In the genomic region with DNA sequence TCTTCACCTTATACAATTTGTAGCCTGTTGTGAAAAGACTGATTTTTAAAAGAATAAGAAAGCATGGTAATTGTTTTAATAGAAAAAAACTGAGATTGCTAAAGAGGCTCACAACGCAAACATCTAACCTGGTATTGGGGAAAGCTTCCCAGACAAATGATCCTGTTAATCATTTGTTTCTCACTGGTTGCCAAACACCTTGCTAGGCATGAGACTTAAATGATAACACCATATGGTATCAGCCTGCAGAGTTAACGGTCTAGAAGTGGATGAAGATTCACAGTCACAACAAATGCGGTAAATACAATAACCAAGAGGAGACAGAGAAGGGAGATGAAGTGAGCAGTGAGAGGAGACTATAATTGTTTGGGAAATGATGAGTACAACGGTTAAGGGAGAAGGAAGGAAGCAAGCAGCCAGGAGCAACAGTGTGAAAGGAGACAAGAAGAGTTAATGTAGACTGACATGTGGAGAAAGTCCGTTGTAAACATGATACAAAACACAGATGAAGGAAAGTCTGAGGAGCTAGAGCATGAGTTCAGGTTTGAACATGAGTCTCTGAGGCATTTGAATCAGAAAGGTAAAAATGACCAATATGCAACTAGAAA, we compare ENCODE assay signal across 19 cellular contexts. TPM values are rescaled to one million over a fixed set of nuclear protein-coding genes. Genes with fewer than 3 reads are reported as not detected.
DNase-seq lines count a peak whose midpoint lies in the region; ATAC-seq and FAIRE-seq lines count a peak whose summit lies in the region.
"Had no signal": no experiment of that assay in that cellular context is flagged by ENCODE, and none has a peak within 500 bp of the region (broad histone marks: within the 10 kb centered on the region; RNA-seq: fewer than 3 reads in every experiment).

No MANE protein-coding gene starts in this region.

- no peak overlapping the region for H3K9ac ChIP-seq in Karpas-422 (ENCODE audit: low read length)

- DNase-seq in DMS 273 (lab: John Stamatoyannopoulos, UW; ENCODE audit: unreplicated experiment): peak; percentile 55
- DNase-seq in DMS 273 treated with DMSO at 0.1 percent for 48 hours (lab: John Stamatoyannopoulos, UW): no peak
- no peak for DNase-seq in Karpas-422
- peak; percentile 6 for DNase-seq in small intestine
- no peak for DNase-seq in stimulated activated CD4-positive, alpha-beta T cell treated with anti-CD3 and anti-CD28 coated beads, Interleukin-15, amount 100 ng/mL, for 24 hours
- DNase-seq in activated CD4-positive, alpha-beta T cell treated with anti-CD3 and anti-CD28 coated beads for 36 hours: no peak
- DNase-seq: cortex of kidney, EL, esophagus squamous epithelium, left colon, NCI-H1105, NCI-H446 treated with DMSO at 0.1 percent for 48 hours, posterior cingulate gyrus, stomach had no signal

- H3K4me1 Mint-ChIP-seq in activated CD4-positive, alpha-beta T cell treated with anti-CD3 and anti-CD28 coated beads for 36 hours: peaks cover 30% of the 10 kb centered on the region

- H3K36me3 ChIP-seq in Karpas-422 (ENCODE audit: insufficient read depth, low read length) (peaks cover 12% of the 10 kb centered on the region), ectodermal cell (ENCODE audit: control insufficient read depth, insufficient read depth, low read length) (no peaks in the 10 kb centered on the region), small intestine (ENCODE audit: control insufficient read depth in 2 of 2, insufficient read depth in 2 of 2, low read length in 2 of 2) (no peaks in the 10 kb centered on the region)
- H3K36me3 ChIP-seq: ascending aorta, esophagus squamous epithelium, stomach had no signal

- H3K4me3 ChIP-seq in Karpas-422 (ENCODE audit: low read length) (no peak overlapping the region), ectodermal cell (ENCODE audit: insufficient read depth, low read depth, low read length) (no peak overlapping the region), small intestine (ENCODE audit: low read depth in 1 of 2, low read length in 2 of 2) (no peak overlapping the region)
- H3K4me3 ChIP-seq: ascending aorta, esophagus squamous epithelium, stomach had no signal

- H3K9me3 ChIP-seq in Karpas-422 (ENCODE audit: low read length) (no peaks in the 10 kb centered on the region), ectodermal cell (ENCODE audit: control insufficient read depth, low read length) (no peaks in the 10 kb centered on the region), small intestine (ENCODE audit: control insufficient read depth, low read depth) (no peaks in the 10 kb centered on the region)
- H3K9me3 ChIP-seq: ascending aorta, esophagus squamous epithelium, stomach had no signal

- no peak overlapping the region for H3K4me2 ChIP-seq in Karpas-422 (ENCODE audit: low read depth, low read length, poor library complexity, severe bottlenecking)

- H3K4me1 ChIP-seq in Karpas-422 (ENCODE audit: low read length): peaks cover 23% of the 10 kb centered on the region
- peaks cover 18% of the 10 kb centered on the region for H3K4me1 ChIP-seq in ectodermal cell (ENCODE audit: control insufficient read depth, insufficient read depth, low read length)
- H3K4me1 ChIP-seq in small intestine (ENCODE audit: control insufficient read depth in 2 of 2, insufficient read depth in 1 of 2, low read depth in 1 of 2, low read length in 1 of 2): no peaks in the 10 kb centered on the region

- no peak for FAIRE-seq in small intestine (lab: Jason Lieb, UNC)

- H2AFZ ChIP-seq in Karpas-422 (ENCODE audit: low read length): no peak overlapping the region

- intact Hi-C loops in activated CD4-positive, alpha-beta T cell treated with anti-CD3 and anti-CD28 coated beads for 36 hours (cut with DNase I, micrococcal nuclease): loop anchor here in 1 of 2 experiments (5.0 kb wide), 1 partner anchor 247 kb away; no protein-coding TSS in a partner anchor

- no peak for ATAC-seq in activated CD4-positive, alpha-beta T cell treated with anti-CD3 and anti-CD28 coated beads for 36 hours
- ATAC-seq in GM21528 (IDR thresholded peaks at IDR 0.05; ENCODE audit: low FRiP score, unreplicated experiment): no peak
- ATAC-seq: left colon had no signal

- H3K27ac Mint-ChIP-seq in activated CD4-positive, alpha-beta T cell treated with anti-CD3 and anti-CD28 coated beads for 36 hours: no peak overlapping the region
- H3K27ac Mint-ChIP-seq: IgD-negative memory B cell had no signal

- CTCF ChIA-PET in activated CD4-positive, alpha-beta T cell treated with anti-CD3 and anti-CD28 coated beads for 36 hours (lab: Charles Lee): interaction anchor here (0.5 to 1.4 kb wide), 3 partner anchors 16 to 247 kb away, joined by 3 to 4 read pairs (median 3); no protein-coding TSS in a partner anchor

- H4K20me1 ChIP-seq in Karpas-422 (ENCODE audit: insufficient read depth, low read depth, low read length): no peaks in the 10 kb centered on the region

- no peaks in the 10 kb centered on the region for H3K9me3 Mint-ChIP-seq in activated CD4-positive, alpha-beta T cell treated with anti-CD3 and anti-CD28 coated beads for 36 hours (ENCODE audit: low read depth)
- H3K9me3 Mint-ChIP-seq: IgD-negative memory B cell had no signal

- 0 out of 2 replicates have a peak overlapping the region, but pooled peaks have one; percentile 11 for H3K27ac ChIP-seq in Karpas-422 (ENCODE audit: low read length)
- H3K27ac ChIP-seq in ectodermal cell (ENCODE audit: insufficient read depth, low read depth, low read length, poor library complexity, severe bottlenecking): peak overlapping the region; percentile 6
- H3K27ac ChIP-seq in small intestine (ENCODE audit: low read depth in 1 of 2, low read length in 1 of 2): no peak overlapping the region
- H3K27ac ChIP-seq: 22Rv1, ascending aorta, esophagus squamous epithelium, stomach had no signal

- no peak overlapping the region for H3K4me3 Mint-ChIP-seq in activated CD4-positive, alpha-beta T cell treated with anti-CD3 and anti-CD28 coated beads for 36 hours
- H3K4me3 Mint-ChIP-seq: IgD-negative memory B cell had no signal

- POLR2A ChIA-PET in activated CD4-positive, alpha-beta T cell treated with anti-CD3 and anti-CD28 coated beads for 36 hours (lab: Charles Lee): no interaction called here

- peaks cover under 1% of the 10 kb centered on the region for H3K36me3 Mint-ChIP-seq in activated CD4-positive, alpha-beta T cell treated with anti-CD3 and anti-CD28 coated beads for 36 hours (ENCODE audit: low read depth)

- H3K79me2 ChIP-seq in Karpas-422 (ENCODE audit: low read length): peaks cover 99% of the 10 kb centered on the region

- H3K9me2 ChIP-seq in Karpas-422 (replicated peaks; ENCODE audit: insufficient read depth, low read length): no peaks in the 10 kb centered on the region

- 52 to 57% methylated on average over 5 of the region's 5 CpGs for WGBS in ectodermal cell, 2 experiments
- WGBS in small intestine, 3 donors: 23 to 44% (median 39%) methylated on average over 5 of the region's 5 CpGs

- no peaks in the 10 kb centered on the region for H3K27me3 Mint-ChIP-seq in activated CD4-positive, alpha-beta T cell treated with anti-CD3 and anti-CD28 coated beads for 36 hours
- H3K27me3 Mint-ChIP-seq: IgD-negative memory B cell had no signal

- no peaks in the 10 kb centered on the region for H3K27me3 ChIP-seq in Karpas-422 (ENCODE audit: low read length)
- H3K27me3 ChIP-seq in ectodermal cell (ENCODE audit: control insufficient read depth, insufficient read depth, low read length, poor library complexity, severe bottlenecking): no peaks in the 10 kb centered on the region
- H3K27me3 ChIP-seq in small intestine (ENCODE audit: control insufficient read depth in 2 of 2, insufficient read depth in 2 of 2, low read length in 2 of 2): no peaks in the 10 kb centered on the region
- H3K27me3 ChIP-seq: ascending aorta, esophagus squamous epithelium, stomach had no signal

RNA-seq across cellular contexts. Expression of a gene that starts 19.8 kb away (rescaled TPM):
- total RNA-seq in Karpas-422 (2014; rRNA removed; shearing (Covaris generic); ENCODE audit: low replicate concordance): 17.1 and 25.9 TPM in 2 replicates
- 19.7 TPM for polyA plus RNA-seq in ectodermal cell (2013, experiment 1 of 4)
- 22.5 TPM for polyA plus RNA-seq in ectodermal cell (2013, experiment 2 of 4)
- polyA plus RNA-seq in ectodermal cell (2013, experiment 3 of 4): 19.5 TPM
- 22.1 TPM for polyA plus RNA-seq in ectodermal cell (2013, experiment 4 of 4)
- 1 to 10 TPM; 1.8 to 3.4 (median 1.9) TPM for polyA plus RNA-seq in small intestine
- total RNA-seq in activated CD4-positive, alpha-beta T cell treated with anti-CD3 and anti-CD28 coated beads for 36 hours: 1 to 10 TPM; 6.1 to 6.7 TPM

Comparison
In these comparisons a context has a peak if more than half of its experiments do, and no peak if none do; other contexts are left out.
1. DNase-seq: peak in DMS 273 (single experiment) and small intestine (single experiment); none in DMS 273 treated with DMSO at 0.1 percent for 48 hours (single experiment), Karpas-422 (single experiment), stimulated activated CD4-positive, alpha-beta T cell treated with anti-CD3 and anti-CD28 coated beads, Interleukin-15, amount 100 ng/mL, for 24 hours (single experiment) and activated CD4-positive, alpha-beta T cell treated with anti-CD3 and anti-CD28 coated beads for 36 hours (single experiment).
2. H3K27ac ChIP-seq: peak in Karpas-422 (single experiment) and ectodermal cell (single experiment); none in small intestine (0 of 2).